ENCODE assay signal across 1 cellular context in the genomic region with DNA sequence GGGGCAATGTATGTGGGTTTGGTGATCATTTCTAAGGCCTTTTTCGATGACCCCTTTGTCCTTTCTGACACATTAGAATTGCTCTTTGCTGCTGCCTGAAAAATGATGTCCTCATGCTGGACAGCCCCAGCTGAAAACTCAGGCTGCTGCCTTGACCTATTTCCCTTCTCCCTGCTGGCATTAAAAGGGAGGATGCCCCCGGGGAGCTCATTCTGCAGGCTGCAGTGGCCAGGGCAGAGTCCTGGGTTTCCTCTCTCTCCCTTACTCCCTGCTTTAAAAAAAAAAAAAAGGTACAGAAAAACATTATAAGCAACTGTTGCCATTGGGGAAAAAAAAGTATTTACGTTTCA.
TF ChIP-seq lines count a peak whose summit lies in the region.

No MANE protein-coding gene starts in this region.

TF ChIP-seq in GM23338, 12 proteins besides CTCF, POLR2A, EP300 and RAD21 (continued from another document):
- TF ChIP-seq, protein P1, sequence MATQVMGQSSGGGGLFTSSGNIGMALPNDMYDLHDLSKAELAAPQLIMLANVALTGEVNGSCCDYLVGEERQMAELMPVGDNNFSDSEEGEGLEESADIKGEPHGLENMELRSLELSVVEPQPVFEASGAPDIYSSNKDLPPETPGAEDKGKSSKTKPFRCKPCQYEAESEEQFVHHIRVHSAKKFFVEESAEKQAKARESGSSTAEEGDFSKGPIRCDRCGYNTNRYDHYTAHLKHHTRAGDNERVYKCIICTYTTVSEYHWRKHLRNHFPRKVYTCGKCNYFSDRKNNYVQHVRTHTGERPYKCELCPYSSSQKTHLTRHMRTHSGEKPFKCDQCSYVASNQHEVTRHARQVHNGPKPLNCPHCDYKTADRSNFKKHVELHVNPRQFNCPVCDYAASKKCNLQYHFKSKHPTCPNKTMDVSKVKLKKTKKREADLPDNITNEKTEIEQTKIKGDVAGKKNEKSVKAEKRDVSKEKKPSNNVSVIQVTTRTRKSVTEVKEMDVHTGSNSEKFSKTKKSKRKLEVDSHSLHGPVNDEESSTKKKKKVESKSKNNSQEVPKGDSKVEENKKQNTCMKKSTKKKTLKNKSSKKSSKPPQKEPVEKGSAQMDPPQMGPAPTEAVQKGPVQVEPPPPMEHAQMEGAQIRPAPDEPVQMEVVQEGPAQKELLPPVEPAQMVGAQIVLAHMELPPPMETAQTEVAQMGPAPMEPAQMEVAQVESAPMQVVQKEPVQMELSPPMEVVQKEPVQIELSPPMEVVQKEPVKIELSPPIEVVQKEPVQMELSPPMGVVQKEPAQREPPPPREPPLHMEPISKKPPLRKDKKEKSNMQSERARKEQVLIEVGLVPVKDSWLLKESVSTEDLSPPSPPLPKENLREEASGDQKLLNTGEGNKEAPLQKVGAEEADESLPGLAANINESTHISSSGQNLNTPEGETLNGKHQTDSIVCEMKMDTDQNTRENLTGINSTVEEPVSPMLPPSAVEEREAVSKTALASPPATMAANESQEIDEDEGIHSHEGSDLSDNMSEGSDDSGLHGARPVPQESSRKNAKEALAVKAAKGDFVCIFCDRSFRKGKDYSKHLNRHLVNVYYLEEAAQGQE (IDR thresholded peaks at IDR 0.05; ENCODE audit: unreplicated experiment) = no peak
- TF ChIP-seq JUNB (IDR thresholded peaks at IDR 0.05; ENCODE audit: unreplicated experiment) = no peak
- TF ChIP-seq ZNF331 (CRISPR knock-in tag; IDR thresholded peaks at IDR 0.05; ENCODE audit: low read depth) = no peak
- TF ChIP-seq POLR2AphosphoS5 (IDR thresholded peaks at IDR 0.05; ENCODE audit: low read depth) = no peak
- no peak for TF ChIP-seq ZNF114 (CRISPR knock-in tag; IDR thresholded peaks at IDR 0.05)
- TF ChIP-seq, protein P2, sequence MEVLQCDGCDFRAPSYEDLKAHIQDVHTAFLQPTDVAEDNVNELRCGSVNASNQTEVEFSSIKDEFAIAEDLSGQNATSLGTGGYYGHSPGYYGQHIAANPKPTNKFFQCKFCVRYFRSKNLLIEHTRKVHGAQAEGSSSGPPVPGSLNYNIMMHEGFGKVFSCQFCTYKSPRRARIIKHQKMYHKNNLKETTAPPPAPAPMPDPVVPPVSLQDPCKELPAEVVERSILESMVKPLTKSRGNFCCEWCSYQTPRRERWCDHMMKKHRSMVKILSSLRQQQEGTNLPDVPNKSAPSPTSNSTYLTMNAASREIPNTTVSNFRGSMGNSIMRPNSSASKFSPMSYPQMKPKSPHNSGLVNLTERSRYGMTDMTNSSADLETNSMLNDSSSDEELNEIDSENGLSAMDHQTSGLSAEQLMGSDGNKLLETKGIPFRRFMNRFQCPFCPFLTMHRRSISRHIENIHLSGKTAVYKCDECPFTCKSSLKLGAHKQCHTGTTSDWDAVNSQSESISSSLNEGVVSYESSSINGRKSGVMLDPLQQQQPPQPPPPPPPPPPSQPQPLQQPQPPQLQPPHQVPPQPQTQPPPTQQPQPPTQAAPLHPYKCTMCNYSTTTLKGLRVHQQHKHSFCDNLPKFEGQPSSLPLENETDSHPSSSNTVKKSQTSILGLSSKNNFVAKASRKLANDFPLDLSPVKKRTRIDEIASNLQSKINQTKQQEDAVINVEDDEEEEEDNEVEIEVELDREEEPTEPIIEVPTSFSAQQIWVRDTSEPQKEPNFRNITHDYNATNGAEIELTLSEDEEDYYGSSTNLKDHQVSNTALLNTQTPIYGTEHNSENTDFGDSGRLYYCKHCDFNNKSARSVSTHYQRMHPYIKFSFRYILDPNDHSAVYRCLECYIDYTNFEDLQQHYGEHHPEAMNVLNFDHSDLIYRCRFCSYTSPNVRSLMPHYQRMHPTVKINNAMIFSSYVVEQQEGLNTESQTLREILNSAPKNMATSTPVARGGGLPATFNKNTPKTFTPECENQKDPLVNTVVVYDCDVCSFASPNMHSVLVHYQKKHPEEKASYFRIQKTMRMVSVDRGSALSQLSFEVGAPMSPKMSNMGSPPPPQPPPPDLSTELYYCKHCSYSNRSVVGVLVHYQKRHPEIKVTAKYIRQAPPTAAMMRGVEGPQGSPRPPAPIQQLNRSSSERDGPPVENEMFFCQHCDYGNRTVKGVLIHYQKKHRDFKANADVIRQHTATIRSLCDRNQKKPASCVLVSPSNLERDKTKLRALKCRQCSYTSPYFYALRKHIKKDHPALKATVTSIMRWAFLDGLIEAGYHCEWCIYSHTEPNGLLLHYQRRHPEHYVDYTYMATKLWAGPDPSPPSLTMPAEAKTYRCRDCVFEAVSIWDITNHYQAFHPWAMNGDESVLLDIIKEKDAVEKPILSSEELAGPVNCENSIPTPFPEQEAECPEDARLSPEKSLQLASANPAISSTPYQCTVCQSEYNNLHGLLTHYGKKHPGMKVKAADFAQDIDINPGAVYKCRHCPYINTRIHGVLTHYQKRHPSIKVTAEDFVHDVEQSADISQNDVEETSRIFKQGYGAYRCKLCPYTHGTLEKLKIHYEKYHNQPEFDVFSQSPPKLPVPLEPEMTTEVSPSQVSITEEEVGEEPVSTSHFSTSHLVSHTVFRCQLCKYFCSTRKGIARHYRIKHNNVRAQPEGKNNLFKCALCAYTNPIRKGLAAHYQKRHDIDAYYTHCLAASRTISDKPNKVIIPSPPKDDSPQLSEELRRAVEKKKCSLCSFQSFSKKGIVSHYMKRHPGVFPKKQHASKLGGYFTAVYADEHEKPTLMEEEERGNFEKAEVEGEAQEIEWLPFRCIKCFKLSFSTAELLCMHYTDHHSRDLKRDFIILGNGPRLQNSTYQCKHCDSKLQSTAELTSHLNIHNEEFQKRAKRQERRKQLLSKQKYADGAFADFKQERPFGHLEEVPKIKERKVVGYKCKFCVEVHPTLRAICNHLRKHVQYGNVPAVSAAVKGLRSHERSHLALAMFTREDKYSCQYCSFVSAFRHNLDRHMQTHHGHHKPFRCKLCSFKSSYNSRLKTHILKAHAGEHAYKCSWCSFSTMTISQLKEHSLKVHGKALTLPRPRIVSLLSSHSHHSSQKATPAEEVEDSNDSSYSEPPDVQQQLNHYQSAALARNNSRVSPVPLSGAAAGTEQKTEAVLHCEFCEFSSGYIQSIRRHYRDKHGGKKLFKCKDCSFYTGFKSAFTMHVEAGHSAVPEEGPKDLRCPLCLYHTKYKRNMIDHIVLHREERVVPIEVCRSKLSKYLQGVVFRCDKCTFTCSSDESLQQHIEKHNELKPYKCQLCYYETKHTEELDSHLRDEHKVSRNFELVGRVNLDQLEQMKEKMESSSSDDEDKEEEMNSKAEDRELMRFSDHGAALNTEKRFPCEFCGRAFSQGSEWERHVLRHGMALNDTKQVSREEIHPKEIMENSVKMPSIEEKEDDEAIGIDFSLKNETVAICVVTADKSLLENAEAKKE (CRISPR knock-in tag; IDR thresholded peaks at IDR 0.05) = no peak
